10 cellular contexts compared by ENCODE assay signal in genomic region chr17:19304209-19304608, GRCh38. TPM values are rescaled to one million over a fixed set of nuclear protein-coding genes. Genes with fewer than 3 reads are reported as not detected.
DNase-seq lines count a peak whose midpoint lies in the region; FAIRE-seq and TF ChIP-seq lines count a peak whose summit lies in the region.
"Had no signal": no experiment of that assay in that cellular context is flagged by ENCODE, and none has a peak within 500 bp of the region (broad histone marks: within the 10 kb centered on the region; RNA-seq: fewer than 3 reads in every experiment).

No MANE protein-coding gene starts in this region.

- H3K27ac Mint-ChIP-seq in astrocyte (ENCODE audit: unreplicated experiment), result no peak overlapping the region

- H3K27ac ChIP-seq in astrocyte (ENCODE audit: low read depth, low read length), result no peak overlapping the region
- H3K27ac ChIP-seq in uterus, result peak overlapping the region; percentile 23 to 36
- H3K27ac ChIP-seq: 22Rv1 had no signal

- intact Hi-C loops in uterus (cut with DNase I; ENCODE audit: low total_unique reads), result no loop called here

- TF ChIP-seq CTCF in astrocyte (IDR thresholded peaks at IDR 0.05; ENCODE audit: insufficient read depth, low read depth, low read length) (no peak), uterus (IDR thresholded peaks at IDR 0.05) (no peak), D721Med (IDR thresholded peaks at IDR 0.05; ENCODE audit: insufficient read depth, missing control alignments) (no peak)

- TF ChIP-seq POLR2A in uterus (IDR thresholded peaks at IDR 0.05), result no peak

- H3K79me2 ChIP-seq in astrocyte (ENCODE audit: insufficient read depth, low read length), result peaks cover 38% of the 10 kb centered on the region

- H3K36me3 ChIP-seq in astrocyte (ENCODE audit: insufficient read depth, low read length), result no peaks in the 10 kb centered on the region
- no peaks in the 10 kb centered on the region for H3K36me3 ChIP-seq in uterus

- FAIRE-seq in astrocyte (lab: Jason Lieb, UNC), result no peak
- FAIRE-seq in D721Med (lab: Jason Lieb, UNC), result no peak
- no peak for FAIRE-seq in urothelium cell line (lab: Jason Lieb, UNC)

- H2AFZ ChIP-seq in astrocyte (ENCODE audit: low read depth, low read length), result no peak overlapping the region

- peaks cover 5% of the 10 kb centered on the region for H3K36me3 Mint-ChIP-seq in astrocyte (ENCODE audit: low read depth, unreplicated experiment)

- DNase-seq in NCI-H2029 (lab: John Stamatoyannopoulos, UW) (peak; percentile 12), NCI-H2029 treated with DMSO at 0.1 percent for 48 hours (lab: John Stamatoyannopoulos, UW) (no peak), astrocyte (ENCODE audit: low read depth) (peak; percentile 74), kidney tubule cell (ENCODE audit: low spot score) (peak; percentile 87), uterus (peak in 1 of 2 donors; percentile 44), kidney glomerular epithelial cell (lab: John Stamatoyannopoulos, UW) (no peak), D721Med (ENCODE audit: insufficient read length, low spot score) (no peak), urothelium cell line (ENCODE audit: low spot score) (no peak)

- no peak overlapping the region for H3K4me3 Mint-ChIP-seq in astrocyte (ENCODE audit: unreplicated experiment)
- H3K4me3 Mint-ChIP-seq: brain had no signal

- H3K4me1 ChIP-seq in astrocyte (ENCODE audit: insufficient read depth, low read length) (peaks cover 17% of the 10 kb centered on the region), uterus (peaks cover 5 to 6% of the 10 kb centered on the region in 2 donors)

- H3K27me3 Mint-ChIP-seq in astrocyte (ENCODE audit: low read depth, unreplicated experiment), result peaks cover 2% of the 10 kb centered on the region

- H3K9me3 ChIP-seq in astrocyte (ENCODE audit: insufficient read depth, low read depth, low read length), result no peaks in the 10 kb centered on the region
- H3K9me3 ChIP-seq in uterus, result no peaks in the 10 kb centered on the region

- H3K9me3 Mint-ChIP-seq in astrocyte (ENCODE audit: unreplicated experiment), result no peaks in the 10 kb centered on the region
- H3K9me3 Mint-ChIP-seq: brain had no signal

- H3K27me3 ChIP-seq in astrocyte (ENCODE audit: insufficient read depth, low read length), result no peaks in the 10 kb centered on the region
- no peaks in the 10 kb centered on the region for H3K27me3 ChIP-seq in uterus

- H3K4me2 ChIP-seq in astrocyte (ENCODE audit: low read length), result peak overlapping the region; percentile 46

- H3K9ac ChIP-seq in astrocyte (ENCODE audit: low read length), result no peak overlapping the region

- no peak overlapping the region for H3K4me3 ChIP-seq in astrocyte (ENCODE audit: insufficient read depth, low read depth, low read length)
- H3K4me3 ChIP-seq in uterus, result no peak overlapping the region

- H4K20me1 ChIP-seq in astrocyte (ENCODE audit: insufficient read depth, low read length), result peaks cover 77% of the 10 kb centered on the region

- peaks cover 28% of the 10 kb centered on the region for H3K4me1 Mint-ChIP-seq in astrocyte (ENCODE audit: low read depth, unreplicated experiment)

RNA-seq across cellular contexts. Expression of gene B9D1, which starts 58.3 kb away (rescaled TPM):
- total RNA-seq in astrocyte, result 10.2 and 10.9 TPM in 2 replicates
- total RNA-seq in uterus, result 100 to 1,000 TPM in 1 of 4 donors, 10 to 100 TPM in 2, 1 to 10 TPM in 1; 3.8 to 105 (median 25.6) TPM

Comparison
In these comparisons a context has a peak if more than half of its experiments do, and no peak if none do; other contexts are left out.
1. DNase-seq: peak in NCI-H2029 (single experiment), astrocyte (single experiment) and kidney tubule cell (single experiment); none in NCI-H2029 treated with DMSO at 0.1 percent for 48 hours (single experiment), kidney glomerular epithelial cell (single experiment), D721Med (single experiment) and urothelium cell line (single experiment).